31 cellular contexts compared by ENCODE assay signal in the genomic region with DNA sequence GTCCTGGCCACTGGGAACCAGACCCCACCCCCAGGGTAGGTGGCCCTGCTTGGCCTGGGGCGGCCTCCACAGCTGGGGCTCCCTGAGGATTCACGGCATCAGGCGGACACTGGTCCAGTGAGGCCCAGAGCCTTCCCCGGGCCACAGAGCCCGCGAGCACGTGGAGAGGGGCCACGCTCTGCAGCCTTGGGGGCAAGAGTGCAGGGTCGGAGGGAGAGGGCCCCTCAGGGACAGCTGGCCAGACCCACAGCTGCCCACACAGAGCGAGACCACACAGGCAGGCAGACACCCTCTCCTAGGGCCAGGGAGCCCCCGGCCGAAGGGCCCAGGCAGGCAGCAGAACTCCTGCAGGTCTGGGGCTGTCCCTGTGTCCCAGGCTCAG. TPM values are rescaled to one million over a fixed set of nuclear protein-coding genes. Genes with fewer than 3 reads are reported as not detected.
"Had no signal": no experiment of that assay in that cellular context is flagged by ENCODE, and none has a peak within 500 bp of the region (broad histone marks: within the 10 kb centered on the region; RNA-seq: fewer than 3 reads in every experiment).

No MANE protein-coding gene starts in this region.

- DNase-seq: activated CD4-positive, alpha-beta T cell treated with anti-CD3 and anti-CD28 coated beads, Interleukin-2, amount 10 ng/mL, durations not matched to agents 24 days and 14 days; activated CD4-positive, alpha-beta T cell treated with anti-CD3 and anti-CD28 coated beads, Interleukin-2, amount 50 U/mL, for 4 hours; activated CD8-positive, alpha-beta T cell treated with anti-CD3 and anti-CD28 coated beads for 36 hours; activated gamma-delta T cell; activated naive CD4-positive, alpha-beta T cell treated with Interleukin-2 at 50 U/mL for 16 hours; activated naive CD8-positive, alpha-beta T cell treated with anti-CD3 and anti-CD28 coated beads, Interleukin-2, amount 10 ng/mL, durations not matched to agents 7 days and 5 days; activated T-cell treated with anti-CD3 and anti-CD28 coated beads, Interleukin-2, amount 50 U/mL, for 24 hours; body of pancreas; NCI-H1092 treated with DMSO at 0.1 percent for 48 hours; NCI-H1417; NCI-H146; NCI-H187; NCI-H2029 treated with DMSO at 0.1 percent for 48 hours; NCI-H2107; NCI-H2171; NCI-H510A; NCI-H526; NCI-H748 treated with DMSO at 0.1 percent for 48 hours; NK-92 treated with Interleukin-12 subunit alpha and Interleukin-12 subunit beta, amount 100 ng/mL, for 24 hours; PC-3; Right ventricle myocardium superior; T1000 had no signal

- H3K4me1 ChIP-seq: breast epithelium had no signal

- ATAC-seq: activated CD8-positive, alpha-beta T cell treated with anti-CD3 and anti-CD28 coated beads for 36 hours; body of pancreas; PC-3 had no signal

- H3K36me3 ChIP-seq: breast epithelium had no signal

- H3K9me3 ChIP-seq: body of pancreas, breast epithelium had no signal

- H3K4me3 ChIP-seq: body of pancreas, breast epithelium, SK-N-MC had no signal

- FAIRE-seq: astrocyte had no signal

- H3K27me3 ChIP-seq: body of pancreas had no signal

- H3K27ac ChIP-seq: body of pancreas, breast epithelium, SK-N-MC had no signal

RNA-seq across cellular contexts. Expression of a gene that starts 10.7 kb away (rescaled TPM):
- total RNA-seq: activated CD4-positive, alpha-beta T cell treated with anti-CD3 and anti-CD28 coated beads, Interleukin-2, amount 10 ng/mL, durations not matched to agents 24 days and 14 days; activated T-helper 2 cell treated with anti-CD3 and anti-CD28 coated beads, Interferon-gamma antibody, Interleukin-2, Interleukin-4, amounts not matched to agents 10 μg/mL and 5 μg/mL and 100 μg/mL, durations not matched to agents 14 hours and 24 hours and 36 hours; M059J; PC-3; T-helper 1 cell treated with Interleukin-12 subunit alpha and Interleukin-12 subunit beta and Interleukin-4 antibody, amounts not matched to agents 30 ng/mL and 1 ng/mL, for 36 hours; T-helper 2 cell treated with Interferon-gamma antibody and Interleukin-4, amounts not matched to agents 100 ng/mL and 5 ng/mL, for 36 hours had no signal

RNA-seq across cellular contexts. Expression of a gene that starts 18.3 kb away (rescaled TPM):
- total RNA-seq: activated CD8-positive, alpha-beta T cell treated with anti-CD3 and anti-CD28 coated beads for 36 hours; activated naive CD8-positive, alpha-beta T cell treated with anti-CD3 and anti-CD28 coated beads, Interleukin-2, amount 10 ng/mL, durations not matched to agents 7 days and 5 days; body of pancreas; breast epithelium; cardiac septum; M059J; PC-3; Right ventricle myocardium superior; T-helper 1 cell treated with Interleukin-12 subunit alpha and Interleukin-12 subunit beta and Interleukin-4 antibody, amounts not matched to agents 30 ng/mL and 1 ng/mL, for 36 hours; T-helper 2 cell treated with Interferon-gamma antibody and Interleukin-4, amounts not matched to agents 100 ng/mL and 5 ng/mL, for 36 hours had no signal
- polyA plus RNA-seq: adipose tissue had no signal
